1 cellular context compared by ENCODE assay signal in genomic region chr9:69165581-69165980, GRCh38.
TF ChIP-seq lines count a peak whose summit lies in the region.

No MANE protein-coding gene starts in this region.

TF ChIP-seq in GM23338, 12 proteins besides CTCF, POLR2A, EP300 and RAD21 (continued from another document):
- no peak for TF ChIP-seq ZNF462 (CRISPR knock-in tag; IDR thresholded peaks at IDR 0.05)
- TF ChIP-seq POLR2AphosphoS5 (IDR thresholded peaks at IDR 0.05; ENCODE audit: low read depth), result no peak
- no peak for TF ChIP-seq EZH2 (IDR thresholded peaks at IDR 0.05; ENCODE audit: low read depth, unreplicated experiment)
- no peak for TF ChIP-seq STAT1 (IDR thresholded peaks at IDR 0.05; ENCODE audit: unreplicated experiment)
- TF ChIP-seq ZNF331 (CRISPR knock-in tag; IDR thresholded peaks at IDR 0.05; ENCODE audit: low read depth), result no peak
